ENCODE assay signal across 13 cellular contexts in the genomic region with DNA sequence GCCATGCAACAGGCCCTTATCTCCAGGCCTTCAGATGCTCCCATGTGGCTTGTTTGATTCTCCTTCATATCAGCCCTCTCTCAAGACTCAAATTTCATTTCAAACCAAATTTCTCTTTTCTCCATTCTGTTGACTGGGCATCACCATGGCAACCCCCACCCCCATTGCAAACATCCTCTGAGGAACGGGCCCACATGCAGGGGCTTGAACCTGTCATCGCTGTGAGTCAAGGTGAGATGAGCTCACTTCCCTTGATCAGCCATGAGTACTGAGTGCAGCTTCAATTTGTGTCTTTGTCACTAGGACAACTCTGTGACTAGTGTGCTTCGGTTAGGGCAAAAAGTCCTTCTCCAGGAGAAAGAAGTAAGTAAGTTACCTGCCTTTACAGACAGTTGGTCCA. TPM values are rescaled to one million over a fixed set of nuclear protein-coding genes. Genes with fewer than 3 reads are reported as not detected.
DNase-seq lines count a peak whose midpoint lies in the region; ATAC-seq, FAIRE-seq and TF ChIP-seq lines count a peak whose summit lies in the region.
"Had no signal": no experiment of that assay in that cellular context is flagged by ENCODE, and none has a peak within 500 bp of the region (broad histone marks: within the 10 kb centered on the region; RNA-seq: fewer than 3 reads in every experiment).

No MANE protein-coding gene starts in this region.

- no peaks in the 10 kb centered on the region for H3K36me3 Mint-ChIP-seq in activated CD8-positive, alpha-beta T cell treated with anti-CD3 and anti-CD28 coated beads for 36 hours (ENCODE audit: low read depth)
- H3K36me3 Mint-ChIP-seq in activated CD8-positive, alpha-beta T cell treated with anti-CD3 and anti-CD28 coated beads, Interleukin-2, amount 10 ng/mL, durations not matched to agents 7 days and 5 days (ENCODE audit: low read depth): no peaks in the 10 kb centered on the region
- H3K36me3 Mint-ChIP-seq in natural killer cell treated with Interleukin-12 subunit alpha and Interleukin-12 subunit beta and Interleukin-15 and Interleukin-18, amount 100 ng/mL, for 72 hours: no peaks in the 10 kb centered on the region

- no peaks in the 10 kb centered on the region for H3K79me2 ChIP-seq in keratinocyte (ENCODE audit: control insufficient read depth, insufficient read depth, low read length)

- peak overlapping the region; percentile 100 for H3K27ac ChIP-seq in keratinocyte (ENCODE audit: control insufficient read depth, insufficient read depth, low read length)
- no peak overlapping the region for H3K27ac ChIP-seq in suprapubic skin
- no peak overlapping the region for H3K27ac ChIP-seq in esophagus muscularis mucosa (replicated peaks in 1 of 4)
- H3K27ac ChIP-seq: body of pancreas, ovary had no signal

- H3K27ac Mint-ChIP-seq in activated CD8-positive, alpha-beta T cell treated with anti-CD3 and anti-CD28 coated beads for 36 hours: no peak overlapping the region
- H3K27ac Mint-ChIP-seq in activated CD8-positive, alpha-beta T cell treated with anti-CD3 and anti-CD28 coated beads, Interleukin-2, amount 10 ng/mL, durations not matched to agents 7 days and 5 days: no peak overlapping the region
- no peak overlapping the region for H3K27ac Mint-ChIP-seq in natural killer cell treated with Interleukin-12 subunit alpha and Interleukin-12 subunit beta and Interleukin-15 and Interleukin-18, amount 100 ng/mL, for 72 hours

- no peaks in the 10 kb centered on the region for H3K9me3 Mint-ChIP-seq in activated CD8-positive, alpha-beta T cell treated with anti-CD3 and anti-CD28 coated beads for 36 hours
- H3K9me3 Mint-ChIP-seq in activated CD8-positive, alpha-beta T cell treated with anti-CD3 and anti-CD28 coated beads, Interleukin-2, amount 10 ng/mL, durations not matched to agents 7 days and 5 days (ENCODE audit: insufficient read depth): no peaks in the 10 kb centered on the region
- H3K9me3 Mint-ChIP-seq in natural killer cell treated with Interleukin-12 subunit alpha and Interleukin-12 subunit beta and Interleukin-15 and Interleukin-18, amount 100 ng/mL, for 72 hours: peaks cover 5% of the 10 kb centered on the region

- no peak for TF ChIP-seq CTCF in activated CD8-positive, alpha-beta T cell treated with anti-CD3 and anti-CD28 coated beads for 36 hours (IDR thresholded peaks at IDR 0.05)
- TF ChIP-seq CTCF in keratinocyte (optimal IDR thresholded peaks at IDR 0.05 in 1 of 3, IDR thresholded peaks at IDR 0.05 in 1 of 3, conservative IDR thresholded peaks at IDR 0.05 in 1 of 3; ENCODE audit: extremely low read depth in 1 of 3, insufficient read depth in 2 of 3, low read length in 3 of 3) (no peak), suprapubic skin (IDR thresholded peaks at IDR 0.05) (no peak), esophagus muscularis mucosa (IDR thresholded peaks at IDR 0.05) (no peak)

- H3K4me1 Mint-ChIP-seq in activated CD8-positive, alpha-beta T cell treated with anti-CD3 and anti-CD28 coated beads for 36 hours (ENCODE audit: low read depth): peaks cover 26% of the 10 kb centered on the region
- peaks cover 14% of the 10 kb centered on the region for H3K4me1 Mint-ChIP-seq in activated CD8-positive, alpha-beta T cell treated with anti-CD3 and anti-CD28 coated beads, Interleukin-2, amount 10 ng/mL, durations not matched to agents 7 days and 5 days (ENCODE audit: low read depth)
- H3K4me1 Mint-ChIP-seq in natural killer cell treated with Interleukin-12 subunit alpha and Interleukin-12 subunit beta and Interleukin-15 and Interleukin-18, amount 100 ng/mL, for 72 hours (ENCODE audit: low read depth in 2 of 2): peaks cover 13 to 21% of the 10 kb centered on the region in 2 donors

- peak; percentile 59 for ATAC-seq in activated CD8-positive, alpha-beta T cell treated with anti-CD3 and anti-CD28 coated beads for 36 hours
- no peak for ATAC-seq in activated CD8-positive, alpha-beta T cell treated with anti-CD3 and anti-CD28 coated beads, Interleukin-2, amount 10 ng/mL, durations not matched to agents 7 days and 5 days
- ATAC-seq in natural killer cell treated with Interleukin-12 subunit alpha and Interleukin-12 subunit beta and Interleukin-15 and Interleukin-18, amount 100 ng/mL, for 72 hours: no peak
- ATAC-seq in GM18505 (IDR thresholded peaks at IDR 0.05; ENCODE audit: unreplicated experiment): no peak
- ATAC-seq: body of pancreas, left cardiac atrium had no signal

- H3K27me3 ChIP-seq in keratinocyte (ENCODE audit: control insufficient read depth, extremely low read depth, insufficient read depth, low read length) (no peaks in the 10 kb centered on the region), suprapubic skin (no peaks in the 10 kb centered on the region), esophagus muscularis mucosa (no peaks in the 10 kb centered on the region)
- H3K27me3 ChIP-seq: body of pancreas, ovary had no signal

- TF ChIP-seq EP300 in suprapubic skin (IDR thresholded peaks at IDR 0.05) (no peak), esophagus muscularis mucosa (IDR thresholded peaks at IDR 0.05) (no peak)

- H3K4me2 ChIP-seq in keratinocyte (ENCODE audit: control insufficient read depth, extremely low read depth, insufficient read depth, low read depth, low read length): peak overlapping the region; percentile 78

- POLR2A ChIA-PET in activated CD8-positive, alpha-beta T cell treated with anti-CD3 and anti-CD28 coated beads for 36 hours (lab: Charles Lee): no interaction called here
- POLR2A ChIA-PET in activated CD8-positive, alpha-beta T cell treated with anti-CD3 and anti-CD28 coated beads, Interleukin-2, amount 10 ng/mL, durations not matched to agents 7 days and 5 days (lab: Charles Lee): no interaction called here

- H4K20me1 ChIP-seq in keratinocyte (ENCODE audit: control insufficient read depth, extremely low read depth, insufficient read depth, low read length): no peaks in the 10 kb centered on the region

- intact Hi-C loops in activated CD8-positive, alpha-beta T cell treated with anti-CD3 and anti-CD28 coated beads for 36 hours (cut with micrococcal nuclease): no loop called here
- intact Hi-C loops in esophagus muscularis mucosa (cut with DNase I): no loop called here

- CTCF ChIA-PET in activated CD8-positive, alpha-beta T cell treated with anti-CD3 and anti-CD28 coated beads for 36 hours (lab: Charles Lee): interaction anchor here (0.7 to 1.9 kb wide), 2 partner anchors 56 to 157 kb away, joined by 3 to 7 read pairs; no protein-coding TSS in a partner anchor
- CTCF ChIA-PET in activated CD8-positive, alpha-beta T cell treated with anti-CD3 and anti-CD28 coated beads, Interleukin-2, amount 10 ng/mL, durations not matched to agents 7 days and 5 days (lab: Charles Lee): interaction anchor here (1.7 to 1.9 kb wide), 2 partner anchors 56 to 123 kb away, joined by 5 read pairs; no protein-coding TSS in a partner anchor

- dilution Hi-C loops in keratinocyte (cut with MboI; ENCODE audit: extremely low pct_ligation_motif_present, low sequenced_read_pairs): no loop called here

- H2AFZ ChIP-seq in keratinocyte (ENCODE audit: control insufficient read depth, low read length): no peak overlapping the region

- H3K27me3 Mint-ChIP-seq in activated CD8-positive, alpha-beta T cell treated with anti-CD3 and anti-CD28 coated beads for 36 hours: no peaks in the 10 kb centered on the region
- peaks cover 7% of the 10 kb centered on the region for H3K27me3 Mint-ChIP-seq in activated CD8-positive, alpha-beta T cell treated with anti-CD3 and anti-CD28 coated beads, Interleukin-2, amount 10 ng/mL, durations not matched to agents 7 days and 5 days (ENCODE audit: low read depth)
- H3K27me3 Mint-ChIP-seq in natural killer cell treated with Interleukin-12 subunit alpha and Interleukin-12 subunit beta and Interleukin-15 and Interleukin-18, amount 100 ng/mL, for 72 hours: peaks cover 9 to 11% of the 10 kb centered on the region in 2 donors

- H3K4me3 ChIP-seq in keratinocyte (ENCODE audit: control insufficient read depth in 2 of 3, extremely low read depth in 1 of 3, insufficient read depth in 2 of 3, low read depth in 1 of 3, low read length in 3 of 3): peak overlapping the region in 2 of 3 experiments; percentile 26 to 31
- H3K4me3 ChIP-seq in suprapubic skin: no peak overlapping the region
- no peak overlapping the region for H3K4me3 ChIP-seq in esophagus muscularis mucosa
- H3K4me3 ChIP-seq: body of pancreas, ovary had no signal

- TF ChIP-seq POLR2A in suprapubic skin (IDR thresholded peaks at IDR 0.05): no peak
- TF ChIP-seq POLR2A in GM18505 (IDR thresholded peaks at IDR 0.05; ENCODE audit: borderline replicate concordance, extremely low read depth, insufficient read depth, insufficient read length): no peak
- TF ChIP-seq POLR2A in esophagus muscularis mucosa (IDR thresholded peaks at IDR 0.05; ENCODE audit: low read depth): no peak

- peak; percentile 51 for DNase-seq in activated CD8-positive, alpha-beta T cell treated with anti-CD3 and anti-CD28 coated beads for 36 hours
- no peak for DNase-seq in activated CD8-positive, alpha-beta T cell treated with anti-CD3 and anti-CD28 coated beads, Interleukin-2, amount 10 ng/mL, durations not matched to agents 7 days and 5 days
- DNase-seq in activated T-cell treated with anti-CD3 and anti-CD28 coated beads for 48 hours (ENCODE audit: low read depth): peak; percentile 38
- peak; percentile 95 for DNase-seq in keratinocyte (ENCODE audit: low read depth, low spot score)
- peak; percentile 30 to 66 for DNase-seq in suprapubic skin (ENCODE audit: low spot score in 2 of 2)
- DNase-seq in natural killer cell treated with Interleukin-12 subunit alpha and Interleukin-12 subunit beta and Interleukin-15 and Interleukin-18, amount 100 ng/mL, for 72 hours (ENCODE audit: low spot score): no peak
- no peak for DNase-seq in esophagus muscularis mucosa (ENCODE audit: extremely low spot score)
- DNase-seq: left cardiac atrium had no signal

- peaks cover 4% of the 10 kb centered on the region for H3K9me1 ChIP-seq in keratinocyte (ENCODE audit: control insufficient read depth, extremely low read depth, insufficient read depth, low read length)

- H3K9ac ChIP-seq in keratinocyte (ENCODE audit: control insufficient read depth, extremely low read depth, insufficient read depth, low read length): peak overlapping the region; percentile 91

- H3K9me3 ChIP-seq in keratinocyte (ENCODE audit: control insufficient read depth, low read depth, low read length) (no peaks in the 10 kb centered on the region), suprapubic skin (no peaks in the 10 kb centered on the region), esophagus muscularis mucosa (no peaks in the 10 kb centered on the region)
- H3K9me3 ChIP-seq: body of pancreas, ovary had no signal

- H3K36me3 ChIP-seq in keratinocyte (ENCODE audit: control insufficient read depth in 2 of 2, extremely low read depth in 1 of 2, insufficient read depth in 2 of 2, low read length in 2 of 2) (no peaks in the 10 kb centered on the region), suprapubic skin (no peaks in the 10 kb centered on the region), esophagus muscularis mucosa (no peaks in the 10 kb centered on the region)
- H3K36me3 ChIP-seq: ovary had no signal

- peaks cover 49% of the 10 kb centered on the region for H3K4me1 ChIP-seq in keratinocyte (ENCODE audit: control insufficient read depth, extremely low read depth, insufficient read depth, low read length)
- peaks cover 16% of the 10 kb centered on the region for H3K4me1 ChIP-seq in suprapubic skin
- peaks cover 0 to 23% (median 21%) of the 10 kb centered on the region in 4 donors for H3K4me1 ChIP-seq in esophagus muscularis mucosa

- H3K4me3 Mint-ChIP-seq in activated CD8-positive, alpha-beta T cell treated with anti-CD3 and anti-CD28 coated beads for 36 hours: no peak overlapping the region
- no peak overlapping the region for H3K4me3 Mint-ChIP-seq in activated CD8-positive, alpha-beta T cell treated with anti-CD3 and anti-CD28 coated beads, Interleukin-2, amount 10 ng/mL, durations not matched to agents 7 days and 5 days
- no peak overlapping the region for H3K4me3 Mint-ChIP-seq in natural killer cell treated with Interleukin-12 subunit alpha and Interleukin-12 subunit beta and Interleukin-15 and Interleukin-18, amount 100 ng/mL, for 72 hours

- no peak for FAIRE-seq in keratinocyte (lab: Jason Lieb, UNC)

- 87% methylated on average over 3 of the region's 3 CpGs for WGBS in suprapubic skin
- 80% methylated on average over 3 of the region's 3 CpGs for WGBS in esophagus muscularis mucosa

RNA-seq across cellular contexts. Expression of a gene that starts 41.8 kb away (rescaled TPM):
- total RNA-seq in activated CD8-positive, alpha-beta T cell treated with anti-CD3 and anti-CD28 coated beads for 36 hours: not detected
- not detected for total RNA-seq in activated CD8-positive, alpha-beta T cell treated with anti-CD3 and anti-CD28 coated beads, Interleukin-2, amount 10 ng/mL, durations not matched to agents 7 days and 5 days
- polyA plus RNA-seq in keratinocyte: 7.6 to 20.2 TPM (median 14.1 TPM) in 3 replicates
- 16.6 TPM for polyA plus RNA-seq in keratinocyte (2011; ENCODE audit: low read depth)
- polyA plus RNA-seq in keratinocyte (2011; cell fraction: cytosol; rRNA removed): 10.4 and 31.2 TPM in 2 replicates
- polyA plus RNA-seq in keratinocyte (2011; cell fraction: nucleus; rRNA removed): 11.9 and 17.6 TPM in 2 replicates
- polyA plus RNA-seq in keratinocyte (2012; ENCODE audit: low replicate concordance): 15.7 and 23.6 TPM in 2 replicates
- polyA minus RNA-seq in keratinocyte: 2.7 to 5.2 TPM (median 4.4 TPM) in 3 replicates
- polyA minus RNA-seq in keratinocyte (2011; cell fraction: cytosol; rRNA and poly(A)+ RNA removed): 17.1 TPM
- 4.6 and 6.0 TPM in 2 replicates for polyA minus RNA-seq in keratinocyte (2011; cell fraction: nucleus; rRNA and poly(A)+ RNA removed)
- total RNA-seq in suprapubic skin (100 to 1,000 TPM in 2 of 4 donors, 10 to 100 TPM in 2; 27.4 to 296 (median 105) TPM), esophagus muscularis mucosa (not detected)
- not detected for total RNA-seq in natural killer cell treated with Interleukin-12 subunit alpha and Interleukin-12 subunit beta and Interleukin-15 and Interleukin-18, amount 100 ng/mL, for 72 hours
- total RNA-seq: body of pancreas, H4, left cardiac atrium, OCI-LY7 had no signal

Comparison
In these comparisons a context has a peak if more than half of its experiments do, and no peak if none do; other contexts are left out.
1. DNase-seq: peak in activated CD8-positive, alpha-beta T cell treated with anti-CD3 and anti-CD28 coated beads for 36 hours (single experiment), activated T-cell treated with anti-CD3 and anti-CD28 coated beads for 48 hours (single experiment), keratinocyte (single experiment) and suprapubic skin (2 of 2); none in activated CD8-positive, alpha-beta T cell treated with anti-CD3 and anti-CD28 coated beads, Interleukin-2, amount 10 ng/mL, durations not matched to agents 7 days and 5 days (single experiment), natural killer cell treated with Interleukin-12 subunit alpha and Interleukin-12 subunit beta and Interleukin-15 and Interleukin-18, amount 100 ng/mL, for 72 hours (single experiment) and esophagus muscularis mucosa (single experiment).
2. H3K4me3 ChIP-seq: peak in keratinocyte (2 of 3); none in suprapubic skin (single experiment) and esophagus muscularis mucosa (0 of 4).
3. RNA of a gene that starts 41.8 kb away (total RNA-seq): 27.4 to 296 TPM in suprapubic skin; not detected in activated CD8-positive, alpha-beta T cell treated with anti-CD3 and anti-CD28 coated beads for 36 hours, not detected in activated CD8-positive, alpha-beta T cell treated with anti-CD3 and anti-CD28 coated beads, Interleukin-2, amount 10 ng/mL, durations not matched to agents 7 days and 5 days, not detected in natural killer cell treated with Interleukin-12 subunit alpha and Interleukin-12 subunit beta and Interleukin-15 and Interleukin-18, amount 100 ng/mL, for 72 hours and not detected in esophagus muscularis mucosa; every median in the first group is over 10 times any median in the second.